20 cellular contexts compared by ENCODE assay signal in the genomic region with DNA sequence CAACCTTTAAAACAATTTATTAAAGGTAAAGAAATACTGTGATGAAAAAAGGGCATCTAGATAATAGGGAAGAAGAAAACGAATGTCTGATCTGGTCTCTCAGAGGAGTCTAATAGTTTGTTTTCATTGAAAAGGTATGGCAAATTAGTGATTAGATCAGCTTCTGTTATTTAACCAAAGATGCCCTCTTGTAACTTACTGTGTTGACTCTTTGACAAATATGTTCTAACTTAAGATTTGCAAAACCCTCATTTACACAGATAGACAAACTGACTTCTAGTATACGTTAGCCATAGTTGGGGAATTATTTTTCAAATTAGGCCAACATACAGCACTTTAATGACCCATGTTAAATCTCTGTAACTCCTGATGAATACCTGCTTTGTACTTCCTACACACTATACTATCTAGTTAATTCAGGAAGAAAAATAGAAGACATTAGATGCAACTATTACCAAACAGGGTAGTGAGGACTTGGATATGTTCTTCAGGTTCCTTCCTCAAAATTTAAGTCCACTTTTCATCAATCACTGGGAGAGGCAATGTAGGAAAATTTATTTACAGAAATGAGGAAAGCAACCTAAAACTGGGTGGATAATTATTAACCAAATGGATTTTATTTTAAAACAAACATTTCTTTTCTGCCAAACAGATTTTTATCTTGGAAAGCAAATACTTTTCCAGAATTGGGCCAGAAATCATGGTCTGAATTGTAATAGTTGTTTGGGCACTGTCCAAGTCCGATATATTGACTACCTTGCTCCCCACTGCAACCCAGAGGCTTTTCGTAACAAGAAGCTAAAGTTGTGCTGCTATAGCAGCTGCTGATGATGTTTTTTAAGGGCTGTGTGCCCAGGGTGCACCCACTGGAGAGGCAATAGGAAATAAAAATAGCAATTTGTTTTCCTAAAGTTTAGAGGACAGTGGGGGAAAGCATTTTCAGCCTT.
A peak's percentile ranks its signal among the peaks of the same experiment; 100 is the strongest.
DNase-seq lines count a peak whose midpoint lies in the region; ATAC-seq, FAIRE-seq and TF ChIP-seq lines count a peak whose summit lies in the region.
"Had no signal": no experiment of that assay in that cellular context is flagged by ENCODE, and none has a peak within 500 bp of the region (broad histone marks: within the 10 kb centered on the region; RNA-seq: fewer than 3 reads in every experiment).

No MANE protein-coding gene starts in this region.

- ATAC-seq in body of pancreas (peak; percentile 58), esophagus mucosa (no peak)
- ATAC-seq: GM12878 had no signal

- H3K36me3 ChIP-seq in body of pancreas (replicated peaks in 1 of 2; ENCODE audit: insufficient read depth in 1 of 2, low read depth in 2 of 2) (no peaks in the 10 kb centered on the region), liver (ENCODE audit: control insufficient read depth in 4 of 4, insufficient read depth in 3 of 4, low read depth in 1 of 4, low read length in 3 of 4) (no peaks in the 10 kb centered on the region), Peyer's patch (no peaks in the 10 kb centered on the region)
- H3K36me3 ChIP-seq: BE2C, HAP-1 had no signal

- H3K4me3 ChIP-seq in body of pancreas (no peak overlapping the region), liver (ENCODE audit: low read depth in 1 of 3, low read length in 3 of 3) (no peak overlapping the region), Peyer's patch (no peak overlapping the region)
- H3K4me3 ChIP-seq: GM12878, GM23248, HAP-1 had no signal

- no peak for TF ChIP-seq CTCF in body of pancreas (IDR thresholded peaks at IDR 0.05)
- TF ChIP-seq CTCF in liver (IDR thresholded peaks at IDR 0.05; ENCODE audit: low read depth, low read length, missing input control): no peak
- no peak for TF ChIP-seq CTCF in Peyer's patch (IDR thresholded peaks at IDR 0.05)

- TF ChIP-seq RAD21 in liver (IDR thresholded peaks at IDR 0.05): peak in 1 of 2 donors; percentile 47

- H3K27ac ChIP-seq in body of pancreas (no peak overlapping the region), liver (ENCODE audit: low read depth in 1 of 2, low read length in 2 of 2) (peak overlapping the region in 1 of 2 donors; percentile 3), Peyer's patch (no peak overlapping the region)
- H3K27ac ChIP-seq: GM23248 had no signal

- 9 to 17% methylated on average over 4 of the region's 4 CpGs for WGBS in body of pancreas, 2 donors
- WGBS in liver: 31% methylated on average over 4 of the region's 4 CpGs

- TF ChIP-seq POLR2A in body of pancreas (IDR thresholded peaks at IDR 0.05): no peak
- TF ChIP-seq POLR2A in Peyer's patch (IDR thresholded peaks at IDR 0.05): no peak

- H3K4me1 ChIP-seq in body of pancreas (peaks cover 30% of the 10 kb centered on the region), liver (ENCODE audit: control insufficient read depth in 4 of 4, insufficient read depth in 4 of 4, low read length in 3 of 4) (peaks cover 1 to 25% (median 21%) of the 10 kb centered on the region in 4 donors), Peyer's patch (no peaks in the 10 kb centered on the region)
- H3K4me1 ChIP-seq: HAP-1 had no signal

- H3K27me3 ChIP-seq in body of pancreas (no peaks in the 10 kb centered on the region), liver (ENCODE audit: control insufficient read depth in 4 of 4, insufficient read depth in 4 of 4, low read length in 3 of 4) (no peaks in the 10 kb centered on the region), Peyer's patch (no peaks in the 10 kb centered on the region)
- H3K27me3 ChIP-seq: BE2C had no signal

- no peaks in the 10 kb centered on the region for H3K9me3 ChIP-seq in body of pancreas
- H3K9me3 ChIP-seq in liver (ENCODE audit: control insufficient read depth in 4 of 4, low read length in 3 of 4): no peaks in the 10 kb centered on the region
- H3K9me3 ChIP-seq in Peyer's patch: no peaks in the 10 kb centered on the region
- H3K9me3 ChIP-seq: BE2C, HAP-1 had no signal

- peak; percentile 33 to 38 for DNase-seq in NCI-H446 (lab: John Stamatoyannopoulos, UW)
- DNase-seq in body of pancreas: peak in 2 of 4 donors; percentile 7 to 21
- DNase-seq in Peyer's patch: no peak
- no peak for DNase-seq in urothelium cell line (ENCODE audit: low spot score)
- DNase-seq: ACHN; BE2C; CD4-positive, CD25-positive, alpha-beta regulatory T cell; CD8-positive, alpha-beta memory T cell; COR-L47; DMS 273 treated with DMSO at 0.1 percent for 48 hours; DMS53; DND-41; EL; GM23248 had no signal

- intact Hi-C loops in body of pancreas (cut with DNase I): no loop called here

- FAIRE-seq in urothelium cell line (lab: Jason Lieb, UNC): no peak
- FAIRE-seq: A204.1, GM12878, GM19239 had no signal

- H3K9ac ChIP-seq in liver (ENCODE audit: low read depth in 1 of 2, low read length in 2 of 2): no peak overlapping the region
- H3K9ac ChIP-seq: GM23248 had no signal

TF ChIP-seq in liver, 16 proteins besides CTCF, POLR2A, EP300 and RAD21:
- TF ChIP-seq HNF4G (IDR thresholded peaks at IDR 0.05) (no peak), GABPA (IDR thresholded peaks at IDR 0.05 in 1 of 2, conservative IDR thresholded peaks at IDR 0.05 in 1 of 2) (no peak), YY1 (IDR thresholded peaks at IDR 0.05) (peak; percentile 11), SP1 (IDR thresholded peaks at IDR 0.05) (peak; percentile 14), EGR1 (IDR thresholded peaks at IDR 0.05; ENCODE audit: low read depth in 2 of 2) (no peak), ATF3 (IDR thresholded peaks at IDR 0.05) (no peak), FOXA2 (IDR thresholded peaks at IDR 0.05) (no peak), JUND (IDR thresholded peaks at IDR 0.05) (no peak), RXRA (IDR thresholded peaks at IDR 0.05) (peak in 1 of 2 donors; percentile 25), TAF1 (conservative IDR thresholded peaks at IDR 0.05) (no peak), FOXA1 (IDR thresholded peaks at IDR 0.05) (peak; percentile 9), MAX (IDR thresholded peaks at IDR 0.05) (no peak), NR2F2 (IDR thresholded peaks at IDR 0.05) (no peak), HNF4A (conservative IDR thresholded peaks at IDR 0.05) (no peak)
- TF ChIP-seq, protein P1, sequence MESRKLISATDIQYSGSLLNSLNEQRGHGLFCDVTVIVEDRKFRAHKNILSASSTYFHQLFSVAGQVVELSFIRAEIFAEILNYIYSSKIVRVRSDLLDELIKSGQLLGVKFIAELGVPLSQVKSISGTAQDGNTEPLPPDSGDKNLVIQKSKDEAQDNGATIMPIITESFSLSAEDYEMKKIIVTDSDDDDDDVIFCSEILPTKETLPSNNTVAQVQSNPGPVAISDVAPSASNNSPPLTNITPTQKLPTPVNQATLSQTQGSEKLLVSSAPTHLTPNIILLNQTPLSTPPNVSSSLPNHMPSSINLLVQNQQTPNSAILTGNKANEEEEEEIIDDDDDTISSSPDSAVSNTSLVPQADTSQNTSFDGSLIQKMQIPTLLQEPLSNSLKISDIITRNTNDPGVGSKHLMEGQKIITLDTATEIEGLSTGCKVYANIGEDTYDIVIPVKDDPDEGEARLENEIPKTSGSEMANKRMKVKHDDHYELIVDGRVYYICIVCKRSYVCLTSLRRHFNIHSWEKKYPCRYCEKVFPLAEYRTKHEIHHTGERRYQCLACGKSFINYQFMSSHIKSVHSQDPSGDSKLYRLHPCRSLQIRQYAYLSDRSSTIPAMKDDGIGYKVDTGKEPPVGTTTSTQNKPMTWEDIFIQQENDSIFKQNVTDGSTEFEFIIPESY (IDR thresholded peaks at IDR 0.05): no peak
- TF ChIP-seq, protein P2, sequence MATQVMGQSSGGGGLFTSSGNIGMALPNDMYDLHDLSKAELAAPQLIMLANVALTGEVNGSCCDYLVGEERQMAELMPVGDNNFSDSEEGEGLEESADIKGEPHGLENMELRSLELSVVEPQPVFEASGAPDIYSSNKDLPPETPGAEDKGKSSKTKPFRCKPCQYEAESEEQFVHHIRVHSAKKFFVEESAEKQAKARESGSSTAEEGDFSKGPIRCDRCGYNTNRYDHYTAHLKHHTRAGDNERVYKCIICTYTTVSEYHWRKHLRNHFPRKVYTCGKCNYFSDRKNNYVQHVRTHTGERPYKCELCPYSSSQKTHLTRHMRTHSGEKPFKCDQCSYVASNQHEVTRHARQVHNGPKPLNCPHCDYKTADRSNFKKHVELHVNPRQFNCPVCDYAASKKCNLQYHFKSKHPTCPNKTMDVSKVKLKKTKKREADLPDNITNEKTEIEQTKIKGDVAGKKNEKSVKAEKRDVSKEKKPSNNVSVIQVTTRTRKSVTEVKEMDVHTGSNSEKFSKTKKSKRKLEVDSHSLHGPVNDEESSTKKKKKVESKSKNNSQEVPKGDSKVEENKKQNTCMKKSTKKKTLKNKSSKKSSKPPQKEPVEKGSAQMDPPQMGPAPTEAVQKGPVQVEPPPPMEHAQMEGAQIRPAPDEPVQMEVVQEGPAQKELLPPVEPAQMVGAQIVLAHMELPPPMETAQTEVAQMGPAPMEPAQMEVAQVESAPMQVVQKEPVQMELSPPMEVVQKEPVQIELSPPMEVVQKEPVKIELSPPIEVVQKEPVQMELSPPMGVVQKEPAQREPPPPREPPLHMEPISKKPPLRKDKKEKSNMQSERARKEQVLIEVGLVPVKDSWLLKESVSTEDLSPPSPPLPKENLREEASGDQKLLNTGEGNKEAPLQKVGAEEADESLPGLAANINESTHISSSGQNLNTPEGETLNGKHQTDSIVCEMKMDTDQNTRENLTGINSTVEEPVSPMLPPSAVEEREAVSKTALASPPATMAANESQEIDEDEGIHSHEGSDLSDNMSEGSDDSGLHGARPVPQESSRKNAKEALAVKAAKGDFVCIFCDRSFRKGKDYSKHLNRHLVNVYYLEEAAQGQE (IDR thresholded peaks at IDR 0.05): peak; percentile 9

Comparison
In these comparisons a context has a peak if more than half of its experiments do, and no peak if none do; other contexts are left out.
1. DNase-seq: peak in NCI-H446 (2 of 2); none in Peyer's patch (0 of 3) and urothelium cell line (single experiment).